ENCODE assay signal across 13 cellular contexts in the genomic region with DNA sequence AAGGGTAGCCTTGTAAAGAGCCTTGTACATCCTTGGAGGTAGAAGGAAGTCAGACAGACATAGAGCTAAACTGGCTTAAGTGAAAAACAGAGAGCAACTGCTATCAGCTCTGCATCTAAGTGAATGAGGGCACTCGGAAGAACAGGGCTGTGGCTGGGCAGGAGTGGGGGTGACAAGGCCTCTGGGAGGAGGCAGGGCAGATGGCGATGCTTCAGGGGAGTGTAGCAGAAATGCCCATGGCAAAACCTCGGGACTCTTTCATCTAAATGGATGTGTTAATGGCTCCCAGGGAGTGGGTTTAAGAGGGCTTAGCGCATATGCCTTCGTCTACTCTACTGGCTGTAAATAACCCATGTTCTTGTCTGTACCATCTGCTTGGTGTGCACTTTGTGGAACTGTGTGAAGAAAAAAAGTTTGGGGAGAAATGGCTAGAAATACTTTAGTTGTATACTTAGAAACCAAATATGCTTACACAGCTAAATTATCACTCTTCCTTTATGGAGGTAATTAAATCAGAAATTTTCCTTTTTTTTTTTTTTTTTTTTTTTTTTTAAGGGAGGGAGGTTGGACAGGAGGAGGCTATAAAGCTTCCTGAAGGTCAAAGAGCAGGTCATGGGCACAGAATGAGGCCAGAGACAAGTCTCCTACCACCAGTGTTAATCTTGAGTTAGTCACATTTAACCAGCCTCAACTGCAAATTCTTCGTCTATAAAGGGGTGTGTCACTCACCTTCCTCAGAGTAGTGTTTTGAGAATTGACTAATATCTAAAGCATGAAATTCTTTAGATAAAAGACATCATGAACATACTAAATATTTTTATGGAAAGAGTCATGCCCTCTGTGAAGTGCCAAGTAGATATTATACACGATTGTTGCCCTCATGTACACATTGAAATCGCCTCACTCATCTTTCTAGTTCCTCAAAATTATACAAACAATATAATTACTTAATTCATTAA.
DNase-seq lines count a peak whose midpoint lies in the region; ATAC-seq and TF ChIP-seq lines count a peak whose summit lies in the region.
"Had no signal": no experiment of that assay in that cellular context is flagged by ENCODE, and none has a peak within 500 bp of the region (broad histone marks: within the 10 kb centered on the region; RNA-seq: fewer than 3 reads in every experiment).

No MANE protein-coding gene starts in this region.

- no peaks in the 10 kb centered on the region for H3K9me3 Mint-ChIP-seq in activated naive CD4-positive, alpha-beta T cell treated with anti-CD3 and anti-CD28 coated beads for 36 hours
- H3K9me3 Mint-ChIP-seq in endothelial cell (ENCODE audit: unreplicated experiment), result no peaks in the 10 kb centered on the region

- no peaks in the 10 kb centered on the region for H3K9me2 ChIP-seq in SK-N-SH

- H3K27ac Mint-ChIP-seq in activated naive CD4-positive, alpha-beta T cell treated with anti-CD3 and anti-CD28 coated beads for 36 hours, result peak overlapping the region; percentile 93
- H3K27ac Mint-ChIP-seq in endothelial cell (ENCODE audit: unreplicated experiment), result peak overlapping the region; percentile 61

- WGBS in SK-N-SH (ENCODE audit: low lambda C conversion rate), result 77% methylated on average over 8 of the region's 8 CpGs
- WGBS in thymus, result 95% methylated on average over 8 of the region's 8 CpGs

- H3K27me3 Mint-ChIP-seq in activated naive CD4-positive, alpha-beta T cell treated with anti-CD3 and anti-CD28 coated beads for 36 hours (ENCODE audit: low read depth), result no peaks in the 10 kb centered on the region
- H3K27me3 Mint-ChIP-seq in endothelial cell (ENCODE audit: unreplicated experiment), result peaks cover 1% of the 10 kb centered on the region

- TF ChIP-seq EP300 in SK-N-SH (IDR thresholded peaks at IDR 0.05; ENCODE audit: borderline replicate concordance in 1 of 2, low read depth in 1 of 2, low read length in 1 of 2), result 0 out of 4 replicates have a peak, but pooled peaks of 1 of the 2 experiments have one; percentile 11

- H3K9me3 ChIP-seq in SK-N-SH (no peaks in the 10 kb centered on the region), thymus (ENCODE audit: control insufficient read depth) (no peaks in the 10 kb centered on the region)
- H3K9me3 ChIP-seq: neutrophil had no signal

- 0 out of 2 replicates have a peak overlapping the region, but pooled peaks have one; percentile 6 for H3K4me2 ChIP-seq in SK-N-SH

- POLR2A ChIA-PET in SK-N-SH (lab: Yijun Ruan, JAX), result no interaction called here

- H4K20me1 ChIP-seq in SK-N-SH (ENCODE audit: insufficient read depth), result no peaks in the 10 kb centered on the region

- H3K79me2 ChIP-seq in SK-N-SH (ENCODE audit: insufficient read depth), result peaks cover 12% of the 10 kb centered on the region; the same call in 1 of the 2 replicates

- TF ChIP-seq CTCF in SK-N-SH (IDR thresholded peaks at IDR 0.05) (no peak), endothelial cell (IDR thresholded peaks at IDR 0.05; ENCODE audit: unreplicated experiment) (no peak), GM13976 (IDR thresholded peaks at IDR 0.05; ENCODE audit: borderline replicate concordance, control extremely low read depth, extremely low read depth, insufficient read depth, missing control alignments) (no peak)

- peak overlapping the region; percentile 43 to 52; a peak in 3 of 4 replicates for H3K27ac ChIP-seq in SK-N-SH (ENCODE audit: low read depth in 2 of 2, low read length in 1 of 2)
- peak overlapping the region; percentile 11 for H3K27ac ChIP-seq in thymus (ENCODE audit: low read depth)
- H3K27ac ChIP-seq: coronary artery, neutrophil had no signal

- H3K4me3 ChIP-seq in SK-N-SH (ENCODE audit: low read depth in 2 of 2, low read length in 1 of 2) (no peak overlapping the region), thymus (ENCODE audit: low read length) (no peak overlapping the region)
- H3K4me3 ChIP-seq: coronary artery had no signal

- TF ChIP-seq RAD21 in SK-N-SH (IDR thresholded peaks at IDR 0.05; ENCODE audit: low read length), result no peak

- H3K27me3 ChIP-seq in SK-N-SH (ENCODE audit: insufficient read depth) (no peaks in the 10 kb centered on the region), thymus (ENCODE audit: control insufficient read depth, insufficient read depth) (no peaks in the 10 kb centered on the region)
- H3K27me3 ChIP-seq: neutrophil had no signal

- no peak overlapping the region for H3K4me3 Mint-ChIP-seq in activated naive CD4-positive, alpha-beta T cell treated with anti-CD3 and anti-CD28 coated beads for 36 hours
- H3K4me3 Mint-ChIP-seq in endothelial cell (ENCODE audit: unreplicated experiment), result no peak overlapping the region

- H3K4me1 ChIP-seq in SK-N-SH (ENCODE audit: control insufficient read depth in 1 of 2, insufficient read depth in 2 of 2, low read depth in 1 of 2, low read length in 1 of 2), result peaks cover 12 to 20% of the 10 kb centered on the region in 2 experiments; a peak in 3 of 4 replicates
- peaks cover 25% of the 10 kb centered on the region for H3K4me1 ChIP-seq in thymus (ENCODE audit: control insufficient read depth, insufficient read depth, low read length)

- no peak overlapping the region for H2AFZ ChIP-seq in SK-N-SH (ENCODE audit: low read depth)

- H3F3A ChIP-seq in SK-N-SH (replicated peaks; ENCODE audit: insufficient read depth), result peaks cover 6% of the 10 kb centered on the region

- in situ Hi-C loops in GM13976 (cut with MboI; ENCODE audit: low sequenced_read_pairs, unreplicated experiment), result no loop called here

- no peak for ATAC-seq in GM18870 (IDR thresholded peaks at IDR 0.05; ENCODE audit: unreplicated experiment)

- H3K36me3 ChIP-seq in SK-N-SH (replicated peaks in 1 of 2; ENCODE audit: control insufficient read depth in 1 of 2, insufficient read depth in 2 of 2, low read length in 1 of 2) (no peaks in the 10 kb centered on the region), thymus (ENCODE audit: control insufficient read depth, insufficient read depth) (peaks cover 9% of the 10 kb centered on the region)
- H3K36me3 ChIP-seq: neutrophil had no signal

- CTCF ChIA-PET in activated naive CD4-positive, alpha-beta T cell treated with anti-CD3 and anti-CD28 coated beads for 36 hours (lab: Charles Lee), result interaction anchor here (1.0 to 2.3 kb wide), 3 partner anchors 8 to 99 kb away, joined by 3 to 6 read pairs (median 5); no protein-coding TSS in a partner anchor
- CTCF ChIA-PET in SK-N-SH (lab: Yijun Ruan, JAX), result interaction anchor here (0.5 to 1.3 kb wide), 4 partner anchors 9 to 433 kb away, joined by 3 to 4 read pairs (median 3); no protein-coding TSS in a partner anchor

- H3K36me3 Mint-ChIP-seq in activated naive CD4-positive, alpha-beta T cell treated with anti-CD3 and anti-CD28 coated beads for 36 hours (ENCODE audit: low read depth), result peaks cover 27% of the 10 kb centered on the region
- peaks cover 37% of the 10 kb centered on the region for H3K36me3 Mint-ChIP-seq in endothelial cell (ENCODE audit: low read depth, unreplicated experiment)

- intact Hi-C loops in activated naive CD4-positive, alpha-beta T cell treated with anti-CD3 and anti-CD28 coated beads for 36 hours (cut with micrococcal nuclease), result loop anchor here (1.0 kb wide), 2 partner anchors 12 to 26 kb away; no protein-coding TSS in a partner anchor

- H3K9ac ChIP-seq in SK-N-SH, result no peak overlapping the region

- peaks cover 82% of the 10 kb centered on the region for H3K4me1 Mint-ChIP-seq in activated naive CD4-positive, alpha-beta T cell treated with anti-CD3 and anti-CD28 coated beads for 36 hours (ENCODE audit: low read depth)
- H3K4me1 Mint-ChIP-seq in endothelial cell (ENCODE audit: unreplicated experiment), result peaks cover 24% of the 10 kb centered on the region

- no peak for DNase-seq in activated naive CD4-positive, alpha-beta T cell treated with anti-CD3 and anti-CD28 coated beads for 36 hours
- DNase-seq in activated naive CD4-positive, alpha-beta T cell treated with anti-CD3 and anti-CD28 coated beads, Interleukin-2, amount 50 U/mL, for 16 hours, result no peak
- no peak for DNase-seq in SK-N-SH
- DNase-seq in endothelial cell (ENCODE audit: low spot score), result no peak
- DNase-seq in GM03348 (ENCODE audit: low spot score), result no peak
- DNase-seq in GM13976 (ENCODE audit: low spot score), result no peak
- DNase-seq: activated CD4-positive, alpha-beta T cell treated with anti-CD3 and anti-CD28 coated beads, Interleukin-2, amount 50 U/mL, for 1 hour; hypothalamus; MM.1S had no signal

TF ChIP-seq in SK-N-SH, 30 proteins besides CTCF, POLR2A, EP300 and RAD21 (continues in another document):
- TF ChIP-seq JUND (IDR thresholded peaks at IDR 0.05), result no peak
- TF ChIP-seq EZH2phosphoT487 (IDR thresholded peaks at IDR 0.05; ENCODE audit: borderline replicate concordance, low read depth), result no peak
- no peak for TF ChIP-seq TEAD4 (IDR thresholded peaks at IDR 0.05; ENCODE audit: borderline replicate concordance, insufficient read depth)
- TF ChIP-seq, protein P1, sequence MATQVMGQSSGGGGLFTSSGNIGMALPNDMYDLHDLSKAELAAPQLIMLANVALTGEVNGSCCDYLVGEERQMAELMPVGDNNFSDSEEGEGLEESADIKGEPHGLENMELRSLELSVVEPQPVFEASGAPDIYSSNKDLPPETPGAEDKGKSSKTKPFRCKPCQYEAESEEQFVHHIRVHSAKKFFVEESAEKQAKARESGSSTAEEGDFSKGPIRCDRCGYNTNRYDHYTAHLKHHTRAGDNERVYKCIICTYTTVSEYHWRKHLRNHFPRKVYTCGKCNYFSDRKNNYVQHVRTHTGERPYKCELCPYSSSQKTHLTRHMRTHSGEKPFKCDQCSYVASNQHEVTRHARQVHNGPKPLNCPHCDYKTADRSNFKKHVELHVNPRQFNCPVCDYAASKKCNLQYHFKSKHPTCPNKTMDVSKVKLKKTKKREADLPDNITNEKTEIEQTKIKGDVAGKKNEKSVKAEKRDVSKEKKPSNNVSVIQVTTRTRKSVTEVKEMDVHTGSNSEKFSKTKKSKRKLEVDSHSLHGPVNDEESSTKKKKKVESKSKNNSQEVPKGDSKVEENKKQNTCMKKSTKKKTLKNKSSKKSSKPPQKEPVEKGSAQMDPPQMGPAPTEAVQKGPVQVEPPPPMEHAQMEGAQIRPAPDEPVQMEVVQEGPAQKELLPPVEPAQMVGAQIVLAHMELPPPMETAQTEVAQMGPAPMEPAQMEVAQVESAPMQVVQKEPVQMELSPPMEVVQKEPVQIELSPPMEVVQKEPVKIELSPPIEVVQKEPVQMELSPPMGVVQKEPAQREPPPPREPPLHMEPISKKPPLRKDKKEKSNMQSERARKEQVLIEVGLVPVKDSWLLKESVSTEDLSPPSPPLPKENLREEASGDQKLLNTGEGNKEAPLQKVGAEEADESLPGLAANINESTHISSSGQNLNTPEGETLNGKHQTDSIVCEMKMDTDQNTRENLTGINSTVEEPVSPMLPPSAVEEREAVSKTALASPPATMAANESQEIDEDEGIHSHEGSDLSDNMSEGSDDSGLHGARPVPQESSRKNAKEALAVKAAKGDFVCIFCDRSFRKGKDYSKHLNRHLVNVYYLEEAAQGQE (IDR thresholded peaks at IDR 0.05; ENCODE audit: low read depth, low read length), result no peak
